ENCODE assay signal across 9 cellular contexts in the genomic region with DNA sequence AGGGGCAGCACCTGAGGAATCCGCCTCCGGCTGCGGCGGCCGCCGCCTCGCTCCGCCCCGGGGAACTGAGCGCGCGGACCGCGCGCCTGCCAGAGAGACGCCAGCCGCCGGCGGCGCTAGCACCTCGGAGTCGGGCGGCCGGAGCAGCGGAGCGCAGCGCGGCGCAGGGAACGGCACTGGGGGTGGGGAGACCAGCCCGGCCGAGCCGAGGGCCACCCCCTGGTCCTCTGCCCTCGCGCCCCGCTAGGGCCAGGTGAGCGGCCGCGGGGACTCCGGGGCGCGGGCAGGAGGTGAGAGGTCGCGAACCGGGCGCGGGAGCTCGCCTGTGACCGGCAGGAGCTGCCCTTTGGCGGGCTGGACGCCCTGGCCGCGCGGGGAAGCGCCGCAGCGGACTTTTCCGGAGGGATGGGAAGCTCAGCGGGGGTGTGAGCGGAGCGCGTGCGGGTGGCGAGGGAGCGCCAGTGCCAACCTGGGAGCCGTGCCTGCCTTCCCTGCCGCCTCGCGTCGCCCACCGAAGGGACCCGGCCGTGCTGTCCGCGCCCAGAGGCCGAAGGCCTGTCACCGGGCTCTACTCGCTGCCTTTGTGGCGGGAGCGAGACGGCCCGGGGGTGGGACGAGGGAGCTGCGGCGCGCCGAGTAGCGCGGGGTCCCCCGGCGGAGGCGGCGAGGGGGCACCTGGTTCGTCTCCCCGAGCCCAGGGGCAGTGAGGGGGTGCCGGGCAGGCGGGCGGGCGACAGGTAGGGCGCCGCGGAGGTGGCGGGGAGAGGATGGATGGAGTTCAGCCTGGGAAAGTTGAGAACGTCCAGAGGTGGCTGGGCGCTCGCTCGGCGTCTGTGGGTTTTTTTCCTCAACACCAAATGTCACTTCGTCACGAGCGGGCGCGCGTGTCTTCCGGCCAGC. TPM values are rescaled to one million over a fixed set of nuclear protein-coding genes. Genes with fewer than 3 reads are reported as not detected.
DNase-seq lines count a peak whose midpoint lies in the region; ATAC-seq and TF ChIP-seq lines count a peak whose summit lies in the region.
"Had no signal": no experiment of that assay in that cellular context is flagged by ENCODE, and none has a peak within 500 bp of the region (broad histone marks: within the 10 kb centered on the region; RNA-seq: fewer than 3 reads in every experiment).

A gene (plus strand): TSS at position 92 of the 900 bp plus-strand sequence. CDS start 141,287 bp downstream, outside the sequence.

- no peak for TF ChIP-seq POLR2A in Peyer's patch (IDR thresholded peaks at IDR 0.05)

- H3K4me3 ChIP-seq in Peyer's patch (peak within 1 kb of the TSS; percentile 23 to 75 (median 50)), stomach smooth muscle (ENCODE audit: low read length in 2 of 2) (peak within 1 kb of the TSS; percentile 54 to 78)

- peaks cover 3% of the 10 kb centered on the region for H3K36me3 Mint-ChIP-seq in effector memory CD8-positive, alpha-beta T cell (ENCODE audit: insufficient read depth)

- peak within 1 kb of the TSS; percentile 63 to 69 for H3K4me3 Mint-ChIP-seq in effector memory CD8-positive, alpha-beta T cell

- peaks cover 3 to 4% of the 10 kb centered on the region in 2 donors for H3K4me1 Mint-ChIP-seq in effector memory CD8-positive, alpha-beta T cell (ENCODE audit: low read depth in 2 of 2)

- peak; percentile 63 for ATAC-seq in HG02642 (IDR thresholded peaks at IDR 0.05; ENCODE audit: poor library complexity, unreplicated experiment)
- ATAC-seq in effector memory CD8-positive, alpha-beta T cell (replicated peaks) = no peak
- no peak for ATAC-seq in GM18517 (IDR thresholded peaks at IDR 0.05; ENCODE audit: unreplicated experiment)

- peak within 1 kb of the TSS in 1 of 2 donors; percentile 9 for H3K27ac Mint-ChIP-seq in effector memory CD8-positive, alpha-beta T cell
- H3K27ac Mint-ChIP-seq: activated B cell treated with CpG ODN at 0.5 μM for 24 hours had no signal

- DNase-seq in D341Med (ENCODE audit: low spot score) (peak; percentile 96), Peyer's patch (peak in 2 of 3 donors; percentile 62 to 78), medulla oblongata (ENCODE audit: extremely low spot score) (peak; percentile 38)
- no peak for DNase-seq in effector memory CD8-positive, alpha-beta T cell
- no peak for DNase-seq in activated CD4-positive, CD25-positive, alpha-beta regulatory T cell (lab: John Stamatoyannopoulos, UW)
- DNase-seq: activated B cell treated with CpG ODN at 0.5 μM for 24 hours had no signal

- H3K9me3 Mint-ChIP-seq in effector memory CD8-positive, alpha-beta T cell = no peaks in the 10 kb centered on the region
- H3K9me3 Mint-ChIP-seq: activated B cell treated with CpG ODN at 0.5 μM for 24 hours had no signal

- peaks cover 71 to 81% of the 10 kb centered on the region in 2 donors for H3K27me3 Mint-ChIP-seq in effector memory CD8-positive, alpha-beta T cell

- H3K4me1 ChIP-seq in Peyer's patch (peaks cover 0 to 20% (median 5%) of the 10 kb centered on the region in 4 donors), stomach smooth muscle (ENCODE audit: control insufficient read depth, insufficient read depth, low read length) (peaks cover 15% of the 10 kb centered on the region)

- H3K27me3 ChIP-seq in Peyer's patch (no peaks in the 10 kb centered on the region), stomach smooth muscle (ENCODE audit: control insufficient read depth in 1 of 2, insufficient read depth in 2 of 2, low read length in 2 of 2) (peaks cover 5 to 10% of the 10 kb centered on the region in 2 donors)

- no peaks in the 10 kb centered on the region for H3K36me3 ChIP-seq in Peyer's patch
- no peaks in the 10 kb centered on the region for H3K36me3 ChIP-seq in stomach smooth muscle (ENCODE audit: control insufficient read depth in 2 of 2, insufficient read depth in 2 of 2, low read length in 2 of 2)

- H3K9ac ChIP-seq in stomach smooth muscle (ENCODE audit: low read length in 2 of 2) = peak within 1 kb of the TSS; percentile 21 to 51

- H3K9me3 ChIP-seq in Peyer's patch = no peaks in the 10 kb centered on the region
- no peaks in the 10 kb centered on the region for H3K9me3 ChIP-seq in stomach smooth muscle (ENCODE audit: control insufficient read depth in 2 of 2, low read length in 2 of 2)

- H3K27ac ChIP-seq in Peyer's patch (peak within 1 kb of the TSS in 1 of 4 donors; percentile 35), stomach smooth muscle (ENCODE audit: low read length) (no peak within 1 kb of the TSS)

- peak in 3 of 6 experiments; percentile 39 to 53 (median 43) for TF ChIP-seq CTCF in Peyer's patch (IDR thresholded peaks at IDR 0.05)

RNA-seq across cellular contexts. Expression of the gene that starts here (rescaled TPM):
- 1 to 10 TPM in 3 of 4 donors, under 1 TPM in 1; 0.53 to 3.3 (median 2.8) TPM for total RNA-seq in Peyer's patch
- total RNA-seq: activated B cell treated with CpG ODN at 0.5 μM for 24 hours had no signal

Comparison
In these comparisons a context has a peak if more than half of its experiments do, and no peak if none do; other contexts are left out.
1. DNase-seq: peak in D341Med (single experiment), Peyer's patch (2 of 3) and medulla oblongata (single experiment); none in effector memory CD8-positive, alpha-beta T cell (0 of 3) and activated CD4-positive, CD25-positive, alpha-beta regulatory T cell (0 of 4).